Comparison of ENCODE assay signal across 12 cellular contexts in the genomic region with DNA sequence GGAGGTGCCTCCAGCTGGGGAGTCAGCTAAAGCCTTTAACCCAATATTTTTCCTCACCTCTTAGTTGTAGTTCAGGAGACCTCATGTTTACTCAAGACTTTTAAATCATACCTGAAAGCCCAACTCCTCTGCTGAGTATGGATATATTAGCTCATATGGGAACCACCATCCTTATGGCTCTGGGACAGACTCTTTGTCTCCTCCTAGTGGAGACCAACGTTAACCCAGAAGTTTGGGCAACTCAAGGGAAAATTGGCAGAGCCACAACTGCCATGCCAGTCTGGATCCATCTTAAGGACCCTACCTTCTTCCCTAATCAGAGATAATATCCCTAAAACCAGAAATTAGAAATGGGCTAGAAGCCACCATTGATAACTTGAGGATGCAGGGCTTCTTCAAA.
A peak's percentile ranks its signal among the peaks of the same experiment; 100 is the strongest.
DNase-seq lines count a peak whose midpoint lies in the region; TF ChIP-seq lines count a peak whose summit lies in the region.
"Had no signal": no experiment of that assay in that cellular context is flagged by ENCODE, and none has a peak within 500 bp of the region (broad histone marks: within the 10 kb centered on the region; RNA-seq: fewer than 3 reads in every experiment).

No MANE protein-coding gene starts in this region.

- POLR2A ChIA-PET in AG04449 (lab: Yijun Ruan, JAX), result no interaction called here

- DNase-seq in AG04449 (ENCODE audit: low read depth, low spot score) (no peak), GM12865 (ENCODE audit: low read depth) (peak; percentile 26), LNCaP clone FGC (ENCODE audit: low read depth) (no peak), epithelial cell of esophagus (ENCODE audit: low read depth) (peak; percentile 8), SW 1271 (lab: John Stamatoyannopoulos, UW) (no peak), NCI-H1436 treated with DMSO at 0.1 percent for 48 hours (lab: John Stamatoyannopoulos, UW) (no peak), kidney glomerular epithelial cell (lab: John Stamatoyannopoulos, UW) (no peak), COR-L47 (lab: John Stamatoyannopoulos, UW) (no peak)
- DNase-seq: heart left ventricle, NCI-H1417 treated with DMSO at 0.1 percent for 48 hours, SHP77, tibial artery had no signal

- CTCF ChIA-PET in AG04449 (lab: Yijun Ruan, JAX), result interaction anchor here (1.1 kb wide), 1 partner anchor 225 kb away, joined by 3 read pairs; no protein-coding TSS in a partner anchor

- TF ChIP-seq CTCF in AG04449 (IDR thresholded peaks at IDR 0.05; ENCODE audit: insufficient read depth, low read length, missing control alignments) (peak; percentile 15), GM12865 (IDR thresholded peaks at IDR 0.05; ENCODE audit: insufficient read depth, low read depth, low read length, missing control alignments) (peak; percentile 59), LNCaP clone FGC (IDR thresholded peaks at IDR 0.05; ENCODE audit: control insufficient read depth, extremely low read depth, insufficient read depth) (peak; percentile 27), epithelial cell of esophagus (IDR thresholded peaks at IDR 0.05; ENCODE audit: insufficient read depth, low read depth, low read length, missing control alignments) (peak; percentile 24)

- H3K4me3 ChIP-seq in AG04449 (ENCODE audit: low read depth, low read length) (no peak overlapping the region), GM12865 (ENCODE audit: low read depth, low read length) (no peak overlapping the region), LNCaP clone FGC (ENCODE audit: low read depth, low read length) (no peak overlapping the region), epithelial cell of esophagus (ENCODE audit: low read length) (no peak overlapping the region)
- H3K4me3 ChIP-seq: heart left ventricle, tibial artery had no signal

Comparison
In these comparisons a context has a peak if more than half of its experiments do, and no peak if none do; other contexts are left out.
1. DNase-seq: peak in GM12865 (single experiment) and epithelial cell of esophagus (single experiment); none in AG04449 (single experiment), LNCaP clone FGC (single experiment), SW 1271 (0 of 2), NCI-H1436 treated with DMSO at 0.1 percent for 48 hours (single experiment), kidney glomerular epithelial cell (single experiment) and COR-L47 (single experiment).
2. Peak in every context shown above with its lines, with median percentiles within 50 percentile points of each other: CTCF ChIP-seq.